ENCODE assay signal across 17 cellular contexts in the genomic region with DNA sequence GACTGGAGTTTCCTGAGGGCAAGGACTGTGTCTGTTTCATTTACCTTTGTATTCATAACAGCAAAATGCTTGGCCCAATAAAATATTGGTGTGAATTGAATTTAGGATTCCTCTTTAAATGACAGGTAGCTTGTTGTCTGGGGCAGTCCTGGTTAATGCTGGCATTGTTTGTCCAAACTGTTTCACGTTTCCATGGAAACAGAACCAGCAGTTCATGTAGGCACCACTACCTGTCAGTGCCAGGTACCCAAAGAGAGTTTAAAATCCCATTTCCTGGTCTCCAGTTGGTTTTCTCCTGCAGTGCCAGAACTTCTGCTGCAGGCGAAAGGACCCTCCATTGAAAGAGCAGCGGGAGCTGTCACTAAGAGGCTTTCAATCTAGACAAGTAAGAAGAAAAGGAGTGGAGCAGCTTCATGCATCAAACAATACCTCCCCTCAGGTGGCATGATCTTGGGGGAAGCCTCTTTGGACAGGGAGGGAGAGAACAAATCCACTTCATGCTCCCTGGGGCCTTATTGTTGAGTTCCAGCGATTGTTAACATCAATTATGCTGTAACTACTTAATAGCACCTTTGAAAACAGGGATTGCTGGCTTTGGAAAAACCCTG.
"Had no signal": no experiment of that assay in that cellular context is flagged by ENCODE, and none has a peak within 500 bp of the region (broad histone marks: within the 10 kb centered on the region; RNA-seq: fewer than 3 reads in every experiment).

No MANE protein-coding gene starts in this region.

- DNase-seq: activated B cell treated with CpG ODN at 0.5 μM for 24 hours; activated CD4-positive, alpha-beta T cell treated with anti-CD3 and anti-CD28 coated beads, Interleukin-2, amount 10 ng/mL, durations not matched to agents 7 days and 5 days; activated naive CD4-positive, alpha-beta T cell treated with anti-CD3 and anti-CD28 coated beads, Interleukin-2, amount 50 U/mL, for 16 hours; activated T-cell treated with anti-CD3 and anti-CD28 coated beads for 4 hours; central memory CD4-positive, alpha-beta T cell; cortex of kidney; effector CD8-positive, alpha-beta T cell; heart right ventricle; kidney; left ventricle myocardium inferior; psoas muscle; stimulated activated CD4-positive, alpha-beta T cell treated with anti-CD3 and anti-CD28 coated beads, Interleukin-2, amount 100 ng/mL, for 24 hours; stimulated activated naive B cell treated with anti-CD40 and anti-IgM and Interleukin-4, amounts not matched to agents 10 μg/mL and 1 μg/mL and 100 μg/mL, for 72 hours; upper lobe of left lung had no signal

- H3K4me1 Mint-ChIP-seq: activated B cell treated with CpG ODN at 0.5 μM for 24 hours, memory B cell had no signal

- H3K4me3 ChIP-seq: heart right ventricle, left ventricle myocardium inferior, psoas muscle, upper lobe of left lung had no signal

- H3K36me3 ChIP-seq: heart right ventricle, left ventricle myocardium inferior, upper lobe of left lung had no signal

- H3K27me3 Mint-ChIP-seq: stimulated activated naive B cell treated with anti-CD40 and anti-IgM and Interleukin-4, amounts not matched to agents 10 μg/mL and 1 μg/mL and 100 μg/mL, for 72 hours had no signal

- H3K4me3 Mint-ChIP-seq: activated B cell treated with CpG ODN at 0.5 μM for 24 hours; activated CD4-positive, alpha-beta T cell treated with anti-CD3 and anti-CD28 coated beads, Interleukin-2, amount 10 ng/mL, durations not matched to agents 7 days and 5 days; activated T-helper 17 cell treated with anti-CD3 and anti-CD28 coated beads, Interleukin-2, amount 50 U/mL, for 72 hours; memory B cell; nephron; stimulated activated naive B cell treated with anti-CD40 and anti-IgM and Interleukin-4, amounts not matched to agents 10 μg/mL and 1 μg/mL and 100 μg/mL, for 72 hours had no signal

- H3K27ac Mint-ChIP-seq: activated B cell treated with CpG ODN at 0.5 μM for 24 hours; activated CD4-positive, alpha-beta T cell treated with anti-CD3 and anti-CD28 coated beads, Interleukin-2, amount 10 ng/mL, durations not matched to agents 7 days and 5 days; activated T-helper 17 cell treated with anti-CD3 and anti-CD28 coated beads, Interleukin-2, amount 50 U/mL, for 72 hours; memory B cell; nephron; stimulated activated naive B cell treated with anti-CD40 and anti-IgM and Interleukin-4, amounts not matched to agents 10 μg/mL and 1 μg/mL and 100 μg/mL, for 72 hours had no signal

- H3K27me3 ChIP-seq: upper lobe of left lung had no signal

- H3K36me3 Mint-ChIP-seq: memory B cell; stimulated activated naive B cell treated with anti-CD40 and anti-IgM and Interleukin-4, amounts not matched to agents 10 μg/mL and 1 μg/mL and 100 μg/mL, for 72 hours had no signal

- H3K9me3 ChIP-seq: heart right ventricle, left ventricle myocardium inferior, psoas muscle, upper lobe of left lung had no signal

- H3K9me3 Mint-ChIP-seq: activated B cell treated with CpG ODN at 0.5 μM for 24 hours; activated CD4-positive, alpha-beta T cell treated with anti-CD3 and anti-CD28 coated beads, Interleukin-2, amount 10 ng/mL, durations not matched to agents 7 days and 5 days; activated T-helper 17 cell treated with anti-CD3 and anti-CD28 coated beads, Interleukin-2, amount 50 U/mL, for 72 hours; memory B cell; nephron; stimulated activated naive B cell treated with anti-CD40 and anti-IgM and Interleukin-4, amounts not matched to agents 10 μg/mL and 1 μg/mL and 100 μg/mL, for 72 hours had no signal

- H3K27ac ChIP-seq: heart right ventricle, left ventricle myocardium inferior, psoas muscle, upper lobe of left lung had no signal

- H3K4me1 ChIP-seq: heart right ventricle, left ventricle myocardium inferior, psoas muscle, upper lobe of left lung had no signal
